In the genomic region with DNA sequence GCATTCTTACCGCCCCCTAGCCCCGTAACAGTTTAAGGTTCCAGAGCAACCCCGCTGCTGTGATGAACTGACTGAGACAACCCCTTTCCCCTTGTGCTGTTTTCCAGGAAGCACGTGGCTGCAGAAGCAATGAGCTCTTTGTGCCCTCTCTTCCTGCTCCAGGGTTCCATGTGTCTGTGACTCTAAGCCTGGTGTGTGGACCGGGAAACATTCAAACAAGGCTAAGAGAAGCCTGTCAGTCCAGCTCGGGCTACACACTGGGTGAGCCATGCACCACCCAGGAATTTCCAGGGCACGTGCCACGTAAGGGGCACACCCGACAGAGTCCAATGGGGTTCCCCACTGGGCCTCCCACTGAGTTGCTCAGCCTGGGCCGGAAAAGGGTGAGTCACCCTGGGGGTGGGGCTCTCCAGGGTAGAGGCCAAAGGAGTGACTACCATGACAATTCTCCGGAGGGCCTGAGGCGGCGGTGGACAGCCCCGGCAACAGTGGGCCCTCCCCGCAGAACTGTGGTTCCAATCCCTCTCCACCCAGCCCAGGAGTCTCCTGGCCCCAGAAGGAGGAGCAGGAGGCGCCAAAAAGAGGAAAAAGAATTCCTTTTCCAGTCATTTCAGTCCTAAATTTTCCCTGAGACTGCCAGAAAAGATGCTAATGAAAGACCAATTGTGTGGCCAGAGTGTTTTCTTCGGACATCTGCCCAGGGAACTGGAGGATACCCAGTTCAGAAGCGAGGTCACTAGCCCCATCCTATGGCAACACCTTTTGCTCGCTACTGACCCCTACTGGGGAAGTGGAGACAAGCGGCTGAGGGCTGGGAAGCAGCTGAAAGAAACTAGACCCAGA, we compare ENCODE assay signal across 9 cellular contexts.
DNase-seq lines count a peak whose midpoint lies in the region; ATAC-seq, FAIRE-seq and TF ChIP-seq lines count a peak whose summit lies in the region.
"Had no signal": no experiment of that assay in that cellular context is flagged by ENCODE, and none has a peak within 500 bp of the region (broad histone marks: within the 10 kb centered on the region; RNA-seq: fewer than 3 reads in every experiment).

No MANE protein-coding gene starts in this region.

- peak; percentile 30 for TF ChIP-seq POLR2A in NB4 (IDR thresholded peaks at IDR 0.05; ENCODE audit: extremely low read depth, insufficient read length)
- TF ChIP-seq POLR2A in HepG2 (IDR thresholded peaks at IDR 0.05; ENCODE audit: insufficient read depth in 1 of 2, low read depth in 2 of 2, low read length in 2 of 2): no peak; a peak in 1 of 4 replicates

- peak overlapping the region; percentile 55 for H3K27ac ChIP-seq in HepG2 (ENCODE audit: extremely low read length, insufficient read depth, low read length)
- H3K27ac ChIP-seq: BLaER1 had no signal

- POLR2A ChIA-PET in activated CD4-positive, alpha-beta T cell treated with anti-CD3 and anti-CD28 coated beads for 36 hours (lab: Charles Lee): interaction anchor here (0.5 to 1.5 kb wide), 6 partner anchors 10 to 308 kb away, joined by 3 to 4 read pairs (median 3); a partner anchor contains a TSS
- POLR2A ChIA-PET in HepG2 (lab: Yijun Ruan, JAX): interaction anchor here (1.9 to 2.3 kb wide), 3 partner anchors 80 to 182 kb away, joined by 18 to 24 read pairs (median 20); a partner anchor contains a TSS

- H3K9me3 ChIP-seq in HepG2 (ENCODE audit: low read length): no peaks in the 10 kb centered on the region
- H3K9me3 ChIP-seq: BLaER1 had no signal

- ATAC-seq in HG02623 (IDR thresholded peaks at IDR 0.05; ENCODE audit: unreplicated experiment): peak; percentile 80
- peak; percentile 96 for ATAC-seq in activated CD4-positive, alpha-beta T cell treated with anti-CD3 and anti-CD28 coated beads for 36 hours
- peak; percentile 93 for ATAC-seq in HepG2

- no peaks in the 10 kb centered on the region for H3K9me3 Mint-ChIP-seq in activated CD4-positive, alpha-beta T cell treated with anti-CD3 and anti-CD28 coated beads for 36 hours (ENCODE audit: low read depth)

- TF ChIP-seq RAD21 in HepG2 (CRISPR knock-in tag; IDR thresholded peaks at IDR 0.05): peak; percentile 53

- in situ Hi-C loops in HepG2 (cut with HindIII; ENCODE audit: extremely low pct_ligation_motif_present, low pct_unique_long_range_greater_than_20kb): no loop called here

- CTCF ChIA-PET in activated CD4-positive, alpha-beta T cell treated with anti-CD3 and anti-CD28 coated beads for 36 hours (lab: Charles Lee): interaction anchor here (0.6 to 3.1 kb wide), 34 partner anchors 10 to 420 kb away, joined by 3 to 20 read pairs (median 4); a partner anchor contains a TSS
- CTCF ChIA-PET in HepG2 (lab: Yijun Ruan, JAX; ENCODE audit: low intra/inter-chr PET ratio, low total read pairs): interaction anchor here (1.1 to 2.8 kb wide), 3 partner anchors 178 to 244 kb away, joined by 3 to 20 read pairs (median 3); no protein-coding TSS in a partner anchor

- H3K4me3 Mint-ChIP-seq in activated CD4-positive, alpha-beta T cell treated with anti-CD3 and anti-CD28 coated beads for 36 hours: peak overlapping the region; percentile 34

- TF ChIP-seq CTCF in NB4 (IDR thresholded peaks at IDR 0.05; ENCODE audit: low read depth, low read length) (peak; percentile 96), choroid plexus epithelial cell (conservative IDR thresholded peaks at IDR 0.05; ENCODE audit: low read depth, low read length) (peak; percentile 96), HepG2 (CRISPR knock-in tag; IDR thresholded peaks at IDR 0.05) (peak; percentile 89)

- H3K4me3 ChIP-seq in NB4 (ENCODE audit: low read depth, low read length): peak overlapping the region; percentile 12
- no peak overlapping the region for H3K4me3 ChIP-seq in choroid plexus epithelial cell (ENCODE audit: low read depth, low read length)
- H3K4me3 ChIP-seq in HepG2 (replicated peaks in 1 of 3; ENCODE audit: insufficient read depth in 1 of 3, low read depth in 2 of 3, low read length in 3 of 3): peak overlapping the region; percentile 6 to 49 (median 7); a peak in 4 of 6 replicates
- H3K4me3 ChIP-seq: BLaER1 had no signal

- DNase-seq in DMS153 treated with DMSO at 0.1 percent for 48 hours (lab: John Stamatoyannopoulos, UW; ENCODE audit: unreplicated experiment) (peak; percentile 8), DMS153 (lab: John Stamatoyannopoulos, UW) (no peak), NB4 (ENCODE audit: low read depth) (peak; percentile 98), choroid plexus epithelial cell (ENCODE audit: low read depth) (peak; percentile 91), HepG2 (ENCODE audit: low spot score) (peak; percentile 88)
- DNase-seq in activated CD4-positive, alpha-beta T cell treated with anti-CD3 and anti-CD28 coated beads for 36 hours: peak; percentile 92
- DNase-seq in stimulated activated CD4-positive, alpha-beta T cell treated with anti-CD3 and anti-CD28 coated beads, Interleukin-4, amount 100 ng/mL, for 24 hours: peak; percentile 91

- H3K9ac ChIP-seq in HepG2 (ENCODE audit: insufficient read depth, low read depth, low read length): 0 out of 2 replicates have a peak overlapping the region, but pooled peaks have one; percentile 3
- H3K9ac ChIP-seq: BLaER1 had no signal

- no peaks in the 10 kb centered on the region for H4K20me1 ChIP-seq in HepG2 (ENCODE audit: insufficient read depth, low read length)
- H4K20me1 ChIP-seq: BLaER1 had no signal

- TF ChIP-seq EP300 in HepG2 (IDR thresholded peaks at IDR 0.05; ENCODE audit: low read depth in 2 of 2, low read length in 2 of 2) (peak in 1 of 2 experiments; percentile 76; a peak in 2 of 4 replicates), HepG2 (CRISPR knock-in tag; IDR thresholded peaks at IDR 0.05; ENCODE audit: borderline replicate concordance) (peak; percentile 75)

- H3K4me1 Mint-ChIP-seq in activated CD4-positive, alpha-beta T cell treated with anti-CD3 and anti-CD28 coated beads for 36 hours: peaks cover 16% of the 10 kb centered on the region

- H3K4me2 ChIP-seq in HepG2 (ENCODE audit: low read depth, low read length): peak overlapping the region; percentile 69
- H3K4me2 ChIP-seq: BLaER1 had no signal

- peak; percentile 34 for FAIRE-seq in HepG2 (lab: Jason Lieb, UNC)

- no peaks in the 10 kb centered on the region for H3K36me3 Mint-ChIP-seq in activated CD4-positive, alpha-beta T cell treated with anti-CD3 and anti-CD28 coated beads for 36 hours (ENCODE audit: low read depth)

- intact Hi-C loops in activated CD4-positive, alpha-beta T cell treated with anti-CD3 and anti-CD28 coated beads for 36 hours (cut with DNase I, micrococcal nuclease): loop anchor here (1.0 to 2.0 kb wide), 10 partner anchors 33 to 308 kb away; a partner anchor contains a TSS
- intact Hi-C loops in HepG2 (cut with micrococcal nuclease; ENCODE audit: unreplicated experiment): loop anchor here (1.0 kb wide), 2 partner anchors 80 to 185 kb away; no protein-coding TSS in a partner anchor

- no peaks in the 10 kb centered on the region for H3K79me2 ChIP-seq in HepG2 (ENCODE audit: insufficient read depth, low read length)

- H2AFZ ChIP-seq in HepG2 (ENCODE audit: low read length): no peak overlapping the region

- H3K27me3 ChIP-seq in HepG2 (ENCODE audit: control insufficient read depth in 1 of 2, insufficient read depth in 2 of 2, low read length in 2 of 2): peaks cover 0 to 13% of the 10 kb centered on the region in 2 experiments; a peak in 1 of 5 replicates
- H3K27me3 ChIP-seq: BLaER1 had no signal

- peaks cover 52% of the 10 kb centered on the region for H3K4me1 ChIP-seq in HepG2 (ENCODE audit: insufficient read depth, low read length)
- H3K4me1 ChIP-seq: BLaER1 had no signal

- H3K27me3 Mint-ChIP-seq in activated CD4-positive, alpha-beta T cell treated with anti-CD3 and anti-CD28 coated beads for 36 hours: no peaks in the 10 kb centered on the region

- peak overlapping the region; percentile 86 for H3K27ac Mint-ChIP-seq in activated CD4-positive, alpha-beta T cell treated with anti-CD3 and anti-CD28 coated beads for 36 hours

- no TSS peak for BruUV-seq in HepG2 (replicated peaks; lab: Mats Ljungman, UMichigan)

- H3K36me3 ChIP-seq in HepG2 (replicated peaks in 1 of 2; ENCODE audit: control insufficient read depth in 1 of 2, insufficient read depth in 2 of 2, low read length in 2 of 2): no peaks in the 10 kb centered on the region
- H3K36me3 ChIP-seq: BLaER1 had no signal

- 16% methylated on average over 20 of the region's 20 CpGs for WGBS in HepG2 (ENCODE audit: low lambda C conversion rate)

TF ChIP-seq in HepG2, 621 proteins besides CTCF, POLR2A, EP300 and RAD21 (continues in another document):
- peak; percentile 92 for TF ChIP-seq ETV5 (CRISPR knock-in tag; IDR thresholded peaks at IDR 0.05; ENCODE audit: borderline replicate concordance)
- TF ChIP-seq ZSCAN9 (CRISPR knock-in tag; IDR thresholded peaks at IDR 0.05; ENCODE audit: borderline replicate concordance): 0 out of 2 replicates have a peak, but pooled peaks have one; percentile 67
- no peak; the same call in 1 of the 2 replicates for TF ChIP-seq ZNF430 (CRISPR knock-in tag; IDR thresholded peaks at IDR 0.05)
- no peak; the same call in 1 of the 2 replicates for TF ChIP-seq TGIF2 (CRISPR knock-in tag; IDR thresholded peaks at IDR 0.05)
- 0 out of 2 replicates have a peak, but pooled peaks have one; percentile 24 for TF ChIP-seq POLR2G (IDR thresholded peaks at IDR 0.05; ENCODE audit: low read depth, low read length)
- no peak; the same call in 1 of the 2 replicates for TF ChIP-seq NCOA1 (CRISPR knock-in tag; IDR thresholded peaks at IDR 0.05)
- TF ChIP-seq, protein P1, sequence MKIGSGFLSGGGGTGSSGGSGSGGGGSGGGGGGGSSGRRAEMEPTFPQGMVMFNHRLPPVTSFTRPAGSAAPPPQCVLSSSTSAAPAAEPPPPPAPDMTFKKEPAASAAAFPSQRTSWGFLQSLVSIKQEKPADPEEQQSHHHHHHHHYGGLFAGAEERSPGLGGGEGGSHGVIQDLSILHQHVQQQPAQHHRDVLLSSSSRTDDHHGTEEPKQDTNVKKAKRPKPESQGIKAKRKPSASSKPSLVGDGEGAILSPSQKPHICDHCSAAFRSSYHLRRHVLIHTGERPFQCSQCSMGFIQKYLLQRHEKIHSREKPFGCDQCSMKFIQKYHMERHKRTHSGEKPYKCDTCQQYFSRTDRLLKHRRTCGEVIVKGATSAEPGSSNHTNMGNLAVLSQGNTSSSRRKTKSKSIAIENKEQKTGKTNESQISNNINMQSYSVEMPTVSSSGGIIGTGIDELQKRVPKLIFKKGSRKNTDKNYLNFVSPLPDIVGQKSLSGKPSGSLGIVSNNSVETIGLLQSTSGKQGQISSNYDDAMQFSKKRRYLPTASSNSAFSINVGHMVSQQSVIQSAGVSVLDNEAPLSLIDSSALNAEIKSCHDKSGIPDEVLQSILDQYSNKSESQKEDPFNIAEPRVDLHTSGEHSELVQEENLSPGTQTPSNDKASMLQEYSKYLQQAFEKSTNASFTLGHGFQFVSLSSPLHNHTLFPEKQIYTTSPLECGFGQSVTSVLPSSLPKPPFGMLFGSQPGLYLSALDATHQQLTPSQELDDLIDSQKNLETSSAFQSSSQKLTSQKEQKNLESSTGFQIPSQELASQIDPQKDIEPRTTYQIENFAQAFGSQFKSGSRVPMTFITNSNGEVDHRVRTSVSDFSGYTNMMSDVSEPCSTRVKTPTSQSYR (CRISPR knock-in tag; IDR thresholded peaks at IDR 0.05; ENCODE audit: borderline replicate concordance): peak; percentile 84
- TF ChIP-seq REPIN1 (CRISPR knock-in tag; IDR thresholded peaks at IDR 0.05; ENCODE audit: borderline replicate concordance, low read depth): peak; percentile 70
- TF ChIP-seq MTF1 (CRISPR knock-in tag; IDR thresholded peaks at IDR 0.05): no peak
